Comparison of ENCODE assay signal across 8 cellular contexts in the genomic region with DNA sequence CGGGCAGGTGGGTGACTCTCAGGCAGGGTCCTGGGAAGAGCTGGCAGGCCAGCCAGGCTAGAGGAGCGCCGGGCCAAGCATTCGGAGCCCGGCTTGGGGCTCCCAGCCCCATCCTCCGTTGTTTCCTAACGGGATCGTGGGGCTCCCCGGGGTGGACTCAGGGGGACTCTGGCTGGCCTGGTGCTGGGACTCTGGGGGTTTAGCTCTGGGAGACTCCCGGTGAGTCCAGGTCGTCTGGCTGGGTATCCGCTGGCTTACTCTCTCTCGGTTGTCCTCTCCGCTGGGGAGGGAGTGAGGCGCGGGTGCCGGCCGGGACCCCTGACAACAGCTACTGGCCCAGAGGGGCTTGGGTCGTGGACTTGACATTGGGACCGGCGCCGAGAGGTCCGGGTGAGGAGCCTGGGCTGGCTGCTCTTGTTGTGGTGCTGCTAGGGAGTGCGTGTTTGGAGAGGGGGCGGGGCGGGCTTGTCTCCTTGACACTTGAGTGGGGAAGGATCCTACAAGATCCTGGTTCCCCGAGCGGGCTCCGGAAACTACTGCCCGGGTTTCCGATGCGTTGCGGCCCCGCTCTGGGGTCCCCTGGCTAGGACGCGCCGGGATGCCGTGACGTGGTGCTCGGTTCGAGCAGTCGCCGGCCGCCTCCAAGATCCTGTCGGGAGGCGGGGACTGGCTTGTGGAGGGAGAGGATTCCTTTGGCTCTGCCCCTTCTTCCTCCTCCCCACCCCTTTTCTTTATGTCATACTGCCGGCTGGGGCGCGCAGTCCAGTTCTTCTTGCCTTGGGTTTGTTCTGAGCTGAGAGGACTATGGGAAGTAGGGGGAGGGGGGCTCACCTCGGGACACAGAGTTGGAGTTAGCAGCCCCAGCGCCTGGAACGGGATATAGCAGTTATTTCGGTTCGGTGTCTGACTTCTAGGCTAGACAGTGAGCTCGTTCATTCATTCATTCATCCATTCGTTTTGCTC. TPM values are rescaled to one million over a fixed set of nuclear protein-coding genes. Genes with fewer than 3 reads are reported as not detected.
DNase-seq lines count a peak whose midpoint lies in the region; ATAC-seq and TF ChIP-seq lines count a peak whose summit lies in the region.

No MANE protein-coding gene starts in this region.

- TF ChIP-seq CTCF in AG09309 (IDR thresholded peaks at IDR 0.05; ENCODE audit: control insufficient read depth, insufficient read depth, low read depth, low read length, missing control alignments) (peak; percentile 18), dorsolateral prefrontal cortex (IDR thresholded peaks at IDR 0.05 in 54 of 56, conservative IDR thresholded peaks at IDR 0.05 in 2 of 56; ENCODE audit: low read depth in 1 of 56, partially characterized antibody in 56 of 56) (peak in 2 of 56 donors; percentile 7 to 16), right lobe of liver (IDR thresholded peaks at IDR 0.05) (no peak)

- H3K27me3 ChIP-seq in dorsolateral prefrontal cortex (no peaks in the 10 kb centered on the region), right lobe of liver (no peaks in the 10 kb centered on the region)

- H3K27ac ChIP-seq in dorsolateral prefrontal cortex (peak overlapping the region; percentile 28 to 98 (median 94)), right lobe of liver (peak overlapping the region; percentile 82 to 88 (median 84))

- WGBS in right lobe of liver (ENCODE audit: insufficient coverage, low coverage, low lambda C conversion rate, missing lambda C conversion rate) = 0% methylated on average over 21 of the region's 56 CpGs

- peaks cover 0 to 5% (median 0%) of the 10 kb centered on the region in 4 donors for H3K36me3 ChIP-seq in right lobe of liver

- TF ChIP-seq POLR2A in right lobe of liver (IDR thresholded peaks at IDR 0.05) = peak; percentile 10

- intact Hi-C loops in dorsolateral prefrontal cortex (cut with DNase I) (loop anchor here in 1 of 2 donors (5.0 to 10.0 kb wide), 2 partner anchors 238 to 1411 kb away; partner anchors contain the start of gene WNT11), right lobe of liver (cut with DNase I) (no loop called here)

- H3K4me3 ChIP-seq in AG09309 (ENCODE audit: control insufficient read depth, low read depth, low read length) = peak overlapping the region; percentile 96
- peak overlapping the region; percentile 45 to 100 (median 98) for H3K4me3 ChIP-seq in dorsolateral prefrontal cortex
- H3K4me3 ChIP-seq in right lobe of liver = peak overlapping the region; percentile 95 to 98 (median 95)

- DNase-seq in AG09309 (ENCODE audit: low read depth) (peak; percentile 25), NCI-H526 treated with DMSO at 0.1 percent for 48 hours (lab: John Stamatoyannopoulos, UW) (peak; percentile 76), dorsolateral prefrontal cortex (peak; percentile 42 to 77 (median 63)), right lobe of liver (peak; percentile 71 to 80 (median 76))
- peak; percentile 10 to 19 for DNase-seq in activated CD4-positive, alpha-beta T cell treated with anti-CD3 and anti-CD28 coated beads, Interleukin-2, amount 50 U/mL, for 4 hours
- DNase-seq in stimulated activated CD4-positive, alpha-beta T cell treated with anti-CD3 and anti-CD28 coated beads, Interleukin-4, amount 100 ng/mL, for 1 hour = peak; percentile 48

- no peaks in the 10 kb centered on the region for H3K9me3 ChIP-seq in right lobe of liver

- ATAC-seq in GM19035 (IDR thresholded peaks at IDR 0.05; ENCODE audit: unreplicated experiment) (peak; percentile 27), HG03439 (IDR thresholded peaks at IDR 0.05; ENCODE audit: unreplicated experiment) (peak; percentile 24), right lobe of liver (peak; percentile 56 to 61 (median 60))

- H3K4me1 ChIP-seq in right lobe of liver = peaks cover 0 to 13% (median 4%) of the 10 kb centered on the region in 4 donors

RNA-seq across cellular contexts. Expression of gene EMSY, which starts 0.6 kb away (rescaled TPM):
- total RNA-seq in dorsolateral prefrontal cortex = 10 to 100 TPM; 26.3 to 56.1 (median 37.3) TPM
- 10 to 100 TPM in 2 of 6 experiments, 1 to 10 TPM in 4; 6.1 to 15.2 (median 7.2) TPM for total RNA-seq in right lobe of liver

Comparison
In these comparisons a context has a peak if more than half of its experiments do, and no peak if none do; other contexts are left out.
1. Peak in every context shown above with its lines: DNase-seq, ATAC-seq, H3K4me3 ChIP-seq and H3K27ac ChIP-seq.
2. DNase-seq: peak in every context shown above with its lines; median percentile 76 in NCI-H526 treated with DMSO at 0.1 percent for 48 hours; 76 in right lobe of liver; 63 in dorsolateral prefrontal cortex; 48 in stimulated activated CD4-positive, alpha-beta T cell treated with anti-CD3 and anti-CD28 coated beads, Interleukin-4, amount 100 ng/mL, for 1 hour; 25 in AG09309; 14 in activated CD4-positive, alpha-beta T cell treated with anti-CD3 and anti-CD28 coated beads, Interleukin-2, amount 50 U/mL, for 4 hours.